ENCODE assay signal across 8 cellular contexts in genomic region chr2:165953655-165954606, GRCh38. TPM values are rescaled to one million over a fixed set of nuclear protein-coding genes. Genes with fewer than 3 reads are reported as not detected.
A peak's percentile ranks its signal among the peaks of the same experiment; 100 is the strongest.
DNase-seq lines count a peak whose midpoint lies in the region; ATAC-seq and TF ChIP-seq lines count a peak whose summit lies in the region.

Gene TTC21B, minus strand, starts transcription at chr2:165953776. Its CDS starts 71 bp downstream, at chr2:165953705.

- intact Hi-C loops in naive thymus-derived CD4-positive, alpha-beta T cell (cut with micrococcal nuclease) = loop anchor here (1.0 to 10.0 kb wide), 13 partner anchors 16 to 962 kb away; partner anchors contain the start of genes SCN1A (in 2 of the 2) and GALNT3 (in 1 of the 2)

- H3F3A ChIP-seq in GM23338 (replicated peaks; ENCODE audit: low read depth) = no peaks in the 10 kb centered on the region

- H4K20me1 ChIP-seq in GM23338 (replicated peaks; ENCODE audit: insufficient read depth) = no peaks in the 10 kb centered on the region
- no peaks in the 10 kb centered on the region for H4K20me1 ChIP-seq in fibroblast of lung (ENCODE audit: control insufficient read depth, extremely low read depth, insufficient read depth, low read length)

- H3K4me1 ChIP-seq in GM23338 (ENCODE audit: insufficient read depth) (peaks cover 21% of the 10 kb centered on the region), fibroblast of lung (ENCODE audit: control insufficient read depth, extremely low read depth, insufficient read depth, low read length) (no peaks in the 10 kb centered on the region)
- H3K4me1 ChIP-seq in naive thymus-derived CD4-positive, alpha-beta T cell (ENCODE audit: control insufficient read depth in 2 of 2, insufficient read depth in 2 of 2, low read length in 2 of 2) = peaks cover 22 to 25% of the 10 kb centered on the region in 2 donors

- H3K4me3 ChIP-seq in GM23338 = peak within 1 kb of the TSS; percentile 80
- H3K4me3 ChIP-seq in fibroblast of lung (replicated peaks in 1 of 4; ENCODE audit: control extremely low read depth in 1 of 4, insufficient read depth in 1 of 4, low read depth in 3 of 4, low read length in 4 of 4) = peak within 1 kb of the TSS; percentile 70 to 88 (median 81)
- peak within 1 kb of the TSS; percentile 91 for H3K4me3 ChIP-seq in naive thymus-derived CD4-positive, alpha-beta T cell (ENCODE audit: low read length)

- no peak within 1 kb of the TSS; the same call in 1 of the 2 replicates for H3K27ac Mint-ChIP-seq in GM23338
- peak within 1 kb of the TSS in 5 of 9 donors; percentile 33 to 71 (median 70) for H3K27ac Mint-ChIP-seq in naive thymus-derived CD4-positive, alpha-beta T cell
- no peak within 1 kb of the TSS for H3K27ac Mint-ChIP-seq in stimulated activated naive B cell treated with anti-CD40 and anti-IgM and Interleukin-4, amounts not matched to agents 10 μg/mL and 1 μg/mL and 100 μg/mL, for 72 hours

- H3K36me3 ChIP-seq in GM23338 (ENCODE audit: insufficient read depth) = no peaks in the 10 kb centered on the region
- H3K36me3 ChIP-seq in fibroblast of lung (ENCODE audit: control insufficient read depth, insufficient read depth, low read length) = no peaks in the 10 kb centered on the region
- peaks cover 0 to 1% (median 0%) of the 10 kb centered on the region in 3 experiments for H3K36me3 ChIP-seq in naive thymus-derived CD4-positive, alpha-beta T cell (ENCODE audit: control insufficient read depth in 2 of 3, insufficient read depth in 3 of 3, low read length in 3 of 3)

- H3K9me2 ChIP-seq in GM23338 (ENCODE audit: insufficient read depth) = no peaks in the 10 kb centered on the region

- peak; percentile 94 for DNase-seq in EL
- peak; percentile 97 for DNase-seq in GM23338 (ENCODE audit: low spot score)
- DNase-seq in RPMI8226 = peak; percentile 95
- peak; percentile 83 to 89 for DNase-seq in activated T-helper 1 cell treated with anti-CD3 and anti-CD28 coated beads, Interleukin-2, amount 50 U/mL, for 16 hours (ENCODE audit: low read depth in 1 of 2, low spot score in 1 of 2)
- DNase-seq in fibroblast of lung (ENCODE audit: low read depth in 2 of 2) = peak; percentile 95 to 96
- DNase-seq in naive thymus-derived CD4-positive, alpha-beta T cell = peak; percentile 92 to 97 (median 95)
- DNase-seq in stimulated activated naive B cell treated with anti-CD40 and anti-IgM and Interleukin-4, amounts not matched to agents 10 μg/mL and 1 μg/mL and 100 μg/mL, for 72 hours = peak; percentile 87

- no peak within 1 kb of the TSS; the same call in none of the 3 replicates for H3K4me3 Mint-ChIP-seq in GM23338
- peak within 1 kb of the TSS in 3 of 10 donors; percentile 59 to 63 (median 61) for H3K4me3 Mint-ChIP-seq in naive thymus-derived CD4-positive, alpha-beta T cell
- H3K4me3 Mint-ChIP-seq in stimulated activated naive B cell treated with anti-CD40 and anti-IgM and Interleukin-4, amounts not matched to agents 10 μg/mL and 1 μg/mL and 100 μg/mL, for 72 hours = peak within 1 kb of the TSS in 1 of 2 donors; percentile 27

- H3K9me3 ChIP-seq in fibroblast of lung (ENCODE audit: control insufficient read depth, insufficient read depth, low read depth, low read length) = no peaks in the 10 kb centered on the region
- no peaks in the 10 kb centered on the region for H3K9me3 ChIP-seq in naive thymus-derived CD4-positive, alpha-beta T cell (ENCODE audit: control insufficient read depth in 2 of 3, low read length in 3 of 3)

- H3K27me3 ChIP-seq in GM23338 (ENCODE audit: insufficient read depth) (no peaks in the 10 kb centered on the region), fibroblast of lung (ENCODE audit: control insufficient read depth, insufficient read depth, low read length) (no peaks in the 10 kb centered on the region)
- no peaks in the 10 kb centered on the region for H3K27me3 ChIP-seq in naive thymus-derived CD4-positive, alpha-beta T cell (ENCODE audit: control insufficient read depth in 2 of 2, insufficient read depth in 2 of 2, low read length in 2 of 2)

- H3K9ac ChIP-seq in fibroblast of lung (ENCODE audit: insufficient read depth, low read length) = peak within 1 kb of the TSS; percentile 75

- H2AFZ ChIP-seq in GM23338 (peak within 1 kb of the TSS; percentile 34; the same call in 1 of the 2 replicates), fibroblast of lung (ENCODE audit: low read length) (peak within 1 kb of the TSS; percentile 93)

- H3K4me2 ChIP-seq in GM23338 = peak within 1 kb of the TSS; percentile 96
- H3K4me2 ChIP-seq in fibroblast of lung (ENCODE audit: extremely low read depth, insufficient read depth, low read length) = peak within 1 kb of the TSS; percentile 78

- H3K36me3 Mint-ChIP-seq in GM23338 (ENCODE audit: low read depth) = no peaks in the 10 kb centered on the region
- peaks cover 0 to 3% (median 0%) of the 10 kb centered on the region in 5 donors for H3K36me3 Mint-ChIP-seq in naive thymus-derived CD4-positive, alpha-beta T cell
- no peaks in the 10 kb centered on the region for H3K36me3 Mint-ChIP-seq in stimulated activated naive B cell treated with anti-CD40 and anti-IgM and Interleukin-4, amounts not matched to agents 10 μg/mL and 1 μg/mL and 100 μg/mL, for 72 hours

- peaks cover 42% of the 10 kb centered on the region for H3K79me2 ChIP-seq in GM23338 (replicated peaks; ENCODE audit: insufficient read depth)
- peaks cover 25% of the 10 kb centered on the region for H3K79me2 ChIP-seq in fibroblast of lung (ENCODE audit: control insufficient read depth, insufficient read depth, low read length)

- ATAC-seq in GM23338 = peak; percentile 93
- peak; percentile 98 for ATAC-seq in naive thymus-derived CD4-positive, alpha-beta T cell
- ATAC-seq in stimulated activated naive B cell treated with anti-CD40 and anti-IgM and Interleukin-4, amounts not matched to agents 10 μg/mL and 1 μg/mL and 100 μg/mL, for 72 hours (replicated peaks) = peak; percentile 96 to 97

- H3K9me3 Mint-ChIP-seq in GM23338 = peaks cover 7% of the 10 kb centered on the region
- H3K9me3 Mint-ChIP-seq in naive thymus-derived CD4-positive, alpha-beta T cell = no peaks in the 10 kb centered on the region
- no peaks in the 10 kb centered on the region for H3K9me3 Mint-ChIP-seq in stimulated activated naive B cell treated with anti-CD40 and anti-IgM and Interleukin-4, amounts not matched to agents 10 μg/mL and 1 μg/mL and 100 μg/mL, for 72 hours

- H3K27ac ChIP-seq in GM23338 (ENCODE audit: low read depth) = peak within 1 kb of the TSS; percentile 81
- H3K27ac ChIP-seq in fibroblast of lung (ENCODE audit: insufficient read depth, low read length) = peak within 1 kb of the TSS; percentile 54
- peak within 1 kb of the TSS; percentile 66 for H3K27ac ChIP-seq in naive thymus-derived CD4-positive, alpha-beta T cell (ENCODE audit: low read depth, low read length)

- POLR2A ChIA-PET in naive thymus-derived CD4-positive, alpha-beta T cell (lab: Charles Lee) = interaction anchor here (1.0 to 1.1 kb wide), 4 partner anchors 9 to 174 kb away, joined by 4 to 7 read pairs (median 6); partner anchors contain the start of gene SCN1A

- H3K27me3 Mint-ChIP-seq in GM23338 (ENCODE audit: insufficient read depth, low read depth, poor library complexity) = no peaks in the 10 kb centered on the region
- no peaks in the 10 kb centered on the region for H3K27me3 Mint-ChIP-seq in naive thymus-derived CD4-positive, alpha-beta T cell
- no peaks in the 10 kb centered on the region for H3K27me3 Mint-ChIP-seq in stimulated activated naive B cell treated with anti-CD40 and anti-IgM and Interleukin-4, amounts not matched to agents 10 μg/mL and 1 μg/mL and 100 μg/mL, for 72 hours

- TF ChIP-seq CTCF in GM23338 (conservative IDR thresholded peaks at IDR 0.05; ENCODE audit: low read depth in 2 of 2) (peak; percentile 79 to 81), LNCAP (IDR thresholded peaks at IDR 0.05) (peak; percentile 64), fibroblast of lung (conservative IDR thresholded peaks at IDR 0.05 in 1 of 2, IDR thresholded peaks at IDR 0.05 in 1 of 2; ENCODE audit: low read depth in 1 of 2, low read length in 2 of 2) (peak; percentile 59 to 76)

- CTCF ChIA-PET in naive thymus-derived CD4-positive, alpha-beta T cell (lab: Charles Lee) = interaction anchor here (0.9 to 1.7 kb wide), 3 partner anchors 9 to 174 kb away, joined by 4 to 7 read pairs (median 6); partner anchors contain the start of gene SCN1A

- H3K4me1 Mint-ChIP-seq in GM23338 = peaks cover 3% of the 10 kb centered on the region; the same call in 2 of the 3 replicates
- H3K4me1 Mint-ChIP-seq in naive thymus-derived CD4-positive, alpha-beta T cell = peaks cover 7 to 30% (median 12%) of the 10 kb centered on the region in 7 donors
- peaks cover 2 to 11% of the 10 kb centered on the region in 2 donors for H3K4me1 Mint-ChIP-seq in stimulated activated naive B cell treated with anti-CD40 and anti-IgM and Interleukin-4, amounts not matched to agents 10 μg/mL and 1 μg/mL and 100 μg/mL, for 72 hours

TF ChIP-seq in GM23338, 12 proteins besides CTCF, POLR2A, EP300 and RAD21 (continues in another document):
- TF ChIP-seq ZNF114 (CRISPR knock-in tag; IDR thresholded peaks at IDR 0.05) (no peak), JUNB (IDR thresholded peaks at IDR 0.05; ENCODE audit: unreplicated experiment) (peak; percentile 46)

RNA-seq across cellular contexts. Expression of gene TTC21B, which starts in this region (rescaled TPM):
- 32.8 and 39.5 TPM in 2 replicates for total RNA-seq in GM23338 (2014; rRNA removed; shearing (Covaris generic))
- 8.4 and 10.1 TPM in 2 replicates for polyA plus RNA-seq in GM23338 (2016; fragmentation: Nextera tagmentation; extraction: Ambion mirVana)
- 28.6 and 29.5 TPM in 2 replicates for total RNA-seq in fibroblast of lung
- 6.3 and 7.3 TPM in 2 replicates for polyA plus RNA-seq in fibroblast of lung
- 3.6 and 5.2 TPM in 2 replicates for polyA plus RNA-seq in fibroblast of lung (2012)
- polyA minus RNA-seq in fibroblast of lung (ENCODE audit: low replicate concordance) = 0.59 and 9.6 TPM in 2 replicates
- total RNA-seq in naive thymus-derived CD4-positive, alpha-beta T cell = 10 to 100 TPM; 23.0 to 38.9 (median 33.0) TPM
- polyA plus RNA-seq in naive thymus-derived CD4-positive, alpha-beta T cell = 1 to 10 TPM; 9.2 to 10.0 TPM

Comparison
In these comparisons a context has a peak if more than half of its experiments do, and no peak if none do; other contexts are left out.
1. Peak in every context shown above with its lines: DNase-seq, ATAC-seq, H3K4me3 ChIP-seq and H3K27ac ChIP-seq.
2. H3K27ac Mint-ChIP-seq: peak in naive thymus-derived CD4-positive, alpha-beta T cell (5 of 9); none in GM23338 (single experiment) and stimulated activated naive B cell treated with anti-CD40 and anti-IgM and Interleukin-4, amounts not matched to agents 10 μg/mL and 1 μg/mL and 100 μg/mL, for 72 hours (single experiment).